ENCODE assay signal across 6 cellular contexts in genomic region chr7:100867796-100868485, GRCh38. TPM values are rescaled to one million over a fixed set of nuclear protein-coding genes. Genes with fewer than 3 reads are reported as not detected.
DNase-seq lines count a peak whose midpoint lies in the region; ATAC-seq, FAIRE-seq and TF ChIP-seq lines count a peak whose summit lies in the region.

No MANE protein-coding gene starts in this region.

- H3K9me3 ChIP-seq in HUES64 (ENCODE audit: insufficient read depth, low read depth, low read length) (no peaks in the 10 kb centered on the region), endothelial cell of umbilical vein (replicated peaks; ENCODE audit: control insufficient read depth, insufficient read depth, low read length) (no peaks in the 10 kb centered on the region), skeletal muscle satellite cell (replicated peaks; ENCODE audit: low read length) (no peaks in the 10 kb centered on the region)

- H3K4me2 ChIP-seq in endothelial cell of umbilical vein (ENCODE audit: insufficient read depth, low read length) (peak overlapping the region; percentile 86), skeletal muscle satellite cell (ENCODE audit: low read length) (peak overlapping the region; percentile 96)

- H3K27ac ChIP-seq in HUES64 (ENCODE audit: low read depth, low read length) (peak overlapping the region; percentile 98), endothelial cell of umbilical vein (ENCODE audit: insufficient read depth, low read depth, low read length) (peak overlapping the region; percentile 90)

- H3K9ac ChIP-seq in HUES64 (ENCODE audit: low read depth, low read length) (peak overlapping the region; percentile 95), endothelial cell of umbilical vein (replicated peaks; ENCODE audit: extremely low read depth, insufficient read depth, low read length) (peak overlapping the region; percentile 98), skeletal muscle satellite cell (ENCODE audit: low read depth, low read length) (peak overlapping the region; percentile 100)

- 10% methylated on average over 25 of the region's 25 CpGs for WGBS in HUES64

- BruUV-seq in endothelial cell of umbilical vein (replicated peaks; lab: Mats Ljungman, UMichigan), result no TSS peak

- intact Hi-C loops in endothelial cell of umbilical vein (cut with micrococcal nuclease), result loop anchor here (1.0 to 10.0 kb wide), 3 partner anchors 7 to 283 kb away; partner anchors contain the start of genes FBXO24, LRCH4 and SRRT

- dilution Hi-C loops in endothelial cell of umbilical vein (cut with MboI; ENCODE audit: extremely low pct_ligation_motif_present, low sequenced_read_pairs), result no loop called here

- peak overlapping the region; percentile 2 for H2AFZ ChIP-seq in endothelial cell of umbilical vein (ENCODE audit: low read depth, low read length)

- no peaks in the 10 kb centered on the region for H4K20me1 ChIP-seq in endothelial cell of umbilical vein (replicated peaks; ENCODE audit: control insufficient read depth, extremely low read depth, insufficient read depth, low read length)

- CTCF ChIA-PET in endothelial cell of umbilical vein (lab: Charles Lee), result no interaction called here

- H3K36me3 ChIP-seq in HUES64 (ENCODE audit: insufficient read depth, low read length), result peaks cover 31% of the 10 kb centered on the region
- H3K36me3 ChIP-seq in endothelial cell of umbilical vein (ENCODE audit: control insufficient read depth in 2 of 2, extremely low read depth in 1 of 2, insufficient read depth in 2 of 2, low read length in 2 of 2), result peaks cover 4 to 21% of the 10 kb centered on the region in 2 experiments
- H3K36me3 ChIP-seq in skeletal muscle satellite cell (ENCODE audit: insufficient read depth, low read length), result peaks cover 32% of the 10 kb centered on the region

- peaks cover 10% of the 10 kb centered on the region for H3K4me1 ChIP-seq in HUES64 (ENCODE audit: insufficient read depth, low read length)
- H3K4me1 ChIP-seq in endothelial cell of umbilical vein (ENCODE audit: control insufficient read depth, extremely low read depth, insufficient read depth, low read length), result peaks cover 36% of the 10 kb centered on the region
- H3K4me1 ChIP-seq in skeletal muscle satellite cell (ENCODE audit: control insufficient read depth, insufficient read depth, low read length), result peaks cover 36% of the 10 kb centered on the region

- DNase-seq in endothelial cell of umbilical vein (ENCODE audit: low read depth, low spot score) (no peak), NCI-H524 (lab: John Stamatoyannopoulos, UW) (no peak), NCI-H69 (lab: John Stamatoyannopoulos, UW) (no peak)

- H3K27me3 ChIP-seq in HUES64 (ENCODE audit: insufficient read depth, low read length) (no peaks in the 10 kb centered on the region), endothelial cell of umbilical vein (ENCODE audit: control insufficient read depth in 2 of 2, insufficient read depth in 2 of 2, low read length in 2 of 2) (no peaks in the 10 kb centered on the region), skeletal muscle satellite cell (ENCODE audit: control insufficient read depth, insufficient read depth, low read length) (no peaks in the 10 kb centered on the region)

- H3K79me2 ChIP-seq in endothelial cell of umbilical vein (ENCODE audit: control insufficient read depth, insufficient read depth, low read length), result peaks cover 25% of the 10 kb centered on the region

- POLR2A ChIA-PET in endothelial cell of umbilical vein (lab: Charles Lee), result no interaction called here

- no peaks in the 10 kb centered on the region for H3K9me1 ChIP-seq in endothelial cell of umbilical vein (replicated peaks; ENCODE audit: control insufficient read depth, extremely low read depth, insufficient read depth, low read length)

- peak; percentile 56 for FAIRE-seq in endothelial cell of umbilical vein (lab: Jason Lieb, UNC)

- H3K4me3 ChIP-seq in HUES64 (ENCODE audit: low read length), result peak overlapping the region; percentile 90
- peak overlapping the region; percentile 72 to 93 (median 87) for H3K4me3 ChIP-seq in endothelial cell of umbilical vein (replicated peaks in 1 of 3; ENCODE audit: insufficient read depth in 1 of 3, low read depth in 1 of 3, low read length in 3 of 3)
- peak overlapping the region; percentile 100 for H3K4me3 ChIP-seq in skeletal muscle satellite cell (ENCODE audit: low read length)

- TF ChIP-seq CTCF in endothelial cell of umbilical vein (IDR thresholded peaks at IDR 0.05; ENCODE audit: extremely low read depth in 1 of 2, insufficient read depth in 1 of 2, low read depth in 1 of 2, low read length in 2 of 2), result no peak

- no peak for ATAC-seq in HG03342 (IDR thresholded peaks at IDR 0.05; ENCODE audit: unreplicated experiment)

- TF ChIP-seq POLR2A in endothelial cell of umbilical vein (IDR thresholded peaks at IDR 0.05; ENCODE audit: low read depth, low read length), result no peak

TF ChIP-seq in endothelial cell of umbilical vein, 7 proteins besides CTCF, POLR2A, EP300 and RAD21 (continues in another document):
- no peak for TF ChIP-seq EZH2 (IDR thresholded peaks at IDR 0.05; ENCODE audit: borderline replicate concordance, low read depth, low read length, severe bottlenecking)
- no peak for TF ChIP-seq JUN (IDR thresholded peaks at IDR 0.05; ENCODE audit: borderline replicate concordance, insufficient read depth, insufficient read length, low read depth)
- no peak for TF ChIP-seq MYC (IDR thresholded peaks at IDR 0.05; ENCODE audit: low read depth, low read length)
- no peak for TF ChIP-seq GATA2 (IDR thresholded peaks at IDR 0.05; ENCODE audit: insufficient read depth, insufficient read length, low read depth, low read length)

RNA-seq across cellular contexts. Expression of gene TRIP6, which starts 0.8 kb away (rescaled TPM):
- polyA plus RNA-seq in HUES64 (2013, experiment 1 of 2), result 81.6 TPM
- polyA plus RNA-seq in HUES64 (2013, experiment 2 of 2), result 70.0 TPM
- total RNA-seq in endothelial cell of umbilical vein, result 84.5 and 90.3 TPM in 2 replicates
- 88.6 and 90.3 TPM in 2 replicates for polyA plus RNA-seq in endothelial cell of umbilical vein
- polyA plus RNA-seq in endothelial cell of umbilical vein (2011; cell fraction: cytosol; rRNA removed), result 69.4 and 77.1 TPM in 2 replicates
- polyA plus RNA-seq in endothelial cell of umbilical vein (2011; cell fraction: nucleus; rRNA removed), result 65.8 and 79.0 TPM in 2 replicates
- polyA plus RNA-seq in endothelial cell of umbilical vein (2012), result 60.3 and 63.1 TPM in 2 replicates
- 40.6 and 47.6 TPM in 2 replicates for polyA minus RNA-seq in endothelial cell of umbilical vein
- polyA minus RNA-seq in endothelial cell of umbilical vein (2011; cell fraction: cytosol; rRNA and poly(A)+ RNA removed), result 36.6 TPM
- polyA minus RNA-seq in endothelial cell of umbilical vein (2011; cell fraction: nucleus; rRNA and poly(A)+ RNA removed), result 14.4 and 21.5 TPM in 2 replicates
- total RNA-seq in skeletal muscle satellite cell (2012; rRNA removed), result 76.2 and 107 TPM in 2 replicates

RNA-seq across cellular contexts. Expression of gene SRRT, which starts 7.0 kb away (rescaled TPM):
- polyA plus RNA-seq in HUES64 (2013, experiment 1 of 2), result 151 TPM
- 130 TPM for polyA plus RNA-seq in HUES64 (2013, experiment 2 of 2)
- 199 and 202 TPM in 2 replicates for total RNA-seq in endothelial cell of umbilical vein
- 51.9 and 58.6 TPM in 2 replicates for polyA plus RNA-seq in endothelial cell of umbilical vein
- 56.1 and 57.3 TPM in 2 replicates for polyA plus RNA-seq in endothelial cell of umbilical vein (2011; cell fraction: cytosol; rRNA removed)
- polyA plus RNA-seq in endothelial cell of umbilical vein (2011; cell fraction: nucleus; rRNA removed), result 334 and 404 TPM in 2 replicates
- 88.7 and 117 TPM in 2 replicates for polyA plus RNA-seq in endothelial cell of umbilical vein (2012)
- polyA minus RNA-seq in endothelial cell of umbilical vein, result 60.4 and 90.5 TPM in 2 replicates
- 52.0 TPM for polyA minus RNA-seq in endothelial cell of umbilical vein (2011; cell fraction: cytosol; rRNA and poly(A)+ RNA removed)
- polyA minus RNA-seq in endothelial cell of umbilical vein (2011; cell fraction: nucleus; rRNA and poly(A)+ RNA removed), result 66.1 and 79.9 TPM in 2 replicates
- total RNA-seq in skeletal muscle satellite cell (2012; rRNA removed), result 33.4 and 37.5 TPM in 2 replicates

RNA-seq across cellular contexts. Expression of gene SLC12A9, which starts 15.4 kb away (rescaled TPM):
- polyA plus RNA-seq in HUES64 (2013, experiment 1 of 2), result 19.5 TPM
- 15.3 TPM for polyA plus RNA-seq in HUES64 (2013, experiment 2 of 2)
- 30.1 and 35.0 TPM in 2 replicates for total RNA-seq in endothelial cell of umbilical vein
- 37.0 and 37.5 TPM in 2 replicates for polyA plus RNA-seq in endothelial cell of umbilical vein
- 16.4 and 21.1 TPM in 2 replicates for polyA plus RNA-seq in endothelial cell of umbilical vein (2011; cell fraction: cytosol; rRNA removed)
- polyA plus RNA-seq in endothelial cell of umbilical vein (2011; cell fraction: nucleus; rRNA removed), result 62.1 and 65.2 TPM in 2 replicates
- 23.0 and 23.7 TPM in 2 replicates for polyA plus RNA-seq in endothelial cell of umbilical vein (2012)
- 29.1 and 35.8 TPM in 2 replicates for polyA minus RNA-seq in endothelial cell of umbilical vein
- polyA minus RNA-seq in endothelial cell of umbilical vein (2011; cell fraction: cytosol; rRNA and poly(A)+ RNA removed), result 4.3 TPM
- polyA minus RNA-seq in endothelial cell of umbilical vein (2011; cell fraction: nucleus; rRNA and poly(A)+ RNA removed), result 13.5 and 18.8 TPM in 2 replicates
- 12.9 and 18.6 TPM in 2 replicates for total RNA-seq in skeletal muscle satellite cell (2012; rRNA removed)

RNA-seq across cellular contexts. Expression of gene UFSP1, which starts 21.6 kb away (rescaled TPM):
- polyA plus RNA-seq in HUES64 (2013, experiment 1 of 2), result 2.5 TPM
- polyA plus RNA-seq in HUES64 (2013, experiment 2 of 2), result 2.7 TPM
- 0.93 and 1.6 TPM in 2 replicates for total RNA-seq in endothelial cell of umbilical vein
- 0.84 and 1.1 TPM in 2 replicates for polyA plus RNA-seq in endothelial cell of umbilical vein
- 0.25 and 0.35 TPM in 2 replicates for polyA plus RNA-seq in endothelial cell of umbilical vein (2011; cell fraction: cytosol; rRNA removed)
- polyA plus RNA-seq in endothelial cell of umbilical vein (2011; cell fraction: nucleus; rRNA removed), result 0.43 and 0.53 TPM in 2 replicates
- 0.79 and 0.90 TPM in 2 replicates for polyA plus RNA-seq in endothelial cell of umbilical vein (2012)
- 1.6 TPM in 1 of 2 replicates, not detected in the other for polyA minus RNA-seq in endothelial cell of umbilical vein
- 6.0 TPM for polyA minus RNA-seq in endothelial cell of umbilical vein (2011; cell fraction: cytosol; rRNA and poly(A)+ RNA removed)
- 0.91 and 1.3 TPM in 2 replicates for polyA minus RNA-seq in endothelial cell of umbilical vein (2011; cell fraction: nucleus; rRNA and poly(A)+ RNA removed)
- 5.0 and 9.4 TPM in 2 replicates for total RNA-seq in skeletal muscle satellite cell (2012; rRNA removed)

RNA-seq across cellular contexts. Expression of gene ACHE, which starts 27.7 kb away (rescaled TPM):
- 3.4 TPM for polyA plus RNA-seq in HUES64 (2013, experiment 1 of 2)
- 4.0 TPM for polyA plus RNA-seq in HUES64 (2013, experiment 2 of 2)
- 0.18 TPM in 2 replicates for total RNA-seq in endothelial cell of umbilical vein
- polyA plus RNA-seq in endothelial cell of umbilical vein, result 0.28 and 0.48 TPM in 2 replicates
- 0.13 and 0.35 TPM in 2 replicates for polyA plus RNA-seq in endothelial cell of umbilical vein (2011; cell fraction: cytosol; rRNA removed)
- 0.70 and 0.84 TPM in 2 replicates for polyA plus RNA-seq in endothelial cell of umbilical vein (2011; cell fraction: nucleus; rRNA removed)
- polyA plus RNA-seq in endothelial cell of umbilical vein (2012), result 0.17 and 0.29 TPM in 2 replicates
- polyA minus RNA-seq in endothelial cell of umbilical vein, result 0.15 TPM in 1 of 2 replicates, not detected in the other
- not detected for polyA minus RNA-seq in endothelial cell of umbilical vein (2011; cell fraction: cytosol; rRNA and poly(A)+ RNA removed)
- 0.24 TPM in 1 of 2 replicates, not detected in the other for polyA minus RNA-seq in endothelial cell of umbilical vein (2011; cell fraction: nucleus; rRNA and poly(A)+ RNA removed)
- 0.25 and 0.66 TPM in 2 replicates for total RNA-seq in skeletal muscle satellite cell (2012; rRNA removed)
